1 cellular context compared by ENCODE assay signal in genomic region chr17:7035591-7036368, GRCh38.
TF ChIP-seq lines count a peak whose summit lies in the region.

SLC16A13 (plus strand) TSS chr17:7036015; CDS start chr17:7036383, 368 bp downstream.

TF ChIP-seq in K562, 482 proteins besides CTCF, POLR2A, EP300 and RAD21 (continued from another document):
- TF ChIP-seq FOXK2 (conservative IDR thresholded peaks at IDR 0.05 in 1 of 2, IDR thresholded peaks at IDR 0.05 in 1 of 2; ENCODE audit: low read depth in 2 of 2), result peak; percentile 12 to 25; a peak in 1 of 4 replicates
- TF ChIP-seq ZNF134 (CRISPR knock-in tag; conservative IDR thresholded peaks at IDR 0.05), result no peak
- peak; percentile 84 for TF ChIP-seq POLR2AphosphoS5 (IDR thresholded peaks at IDR 0.05; ENCODE audit: control insufficient read depth, insufficient read depth, low read depth, low read length)
- TF ChIP-seq NRF1 (conservative IDR thresholded peaks at IDR 0.05 in 1 of 2, IDR thresholded peaks at IDR 0.05 in 1 of 2), result peak; percentile 94 to 95
- no peak for TF ChIP-seq SAP30 (IDR thresholded peaks at IDR 0.05; ENCODE audit: borderline replicate concordance, insufficient read depth, low read depth, low read length, poor library complexity, severe bottlenecking)
TF ChIP-seq in K562: peak in this region for 81.
